ENCODE assay signal across 10 cellular contexts in the genomic region with DNA sequence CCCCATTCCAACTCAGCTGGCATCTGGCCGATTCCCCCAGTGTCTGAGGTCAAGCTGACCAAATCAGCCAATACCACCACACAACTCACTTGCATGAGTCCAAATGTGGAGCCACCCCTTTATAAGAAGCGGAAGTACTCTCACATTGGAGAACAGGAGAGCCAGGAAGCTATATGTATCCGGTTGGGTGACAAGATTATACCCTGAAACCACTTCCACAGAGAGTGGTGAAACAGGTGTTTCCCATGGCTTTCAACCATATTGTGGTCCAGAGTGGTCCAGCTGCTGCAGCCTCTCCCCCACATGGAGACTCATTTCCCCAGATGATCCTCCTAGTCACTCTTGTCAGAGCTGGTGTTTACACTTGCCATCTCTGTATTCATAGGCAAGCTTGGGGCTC. TPM values are rescaled to one million over a fixed set of nuclear protein-coding genes. Genes with fewer than 3 reads are reported as not detected.
DNase-seq lines count a peak whose midpoint lies in the region; ATAC-seq and TF ChIP-seq lines count a peak whose summit lies in the region.
"Had no signal": no experiment of that assay in that cellular context is flagged by ENCODE, and none has a peak within 500 bp of the region (broad histone marks: within the 10 kb centered on the region; RNA-seq: fewer than 3 reads in every experiment).

No MANE protein-coding gene starts in this region.

- peak overlapping the region; percentile 43 for H3K27ac Mint-ChIP-seq in activated naive CD8-positive, alpha-beta T cell treated with anti-CD3 and anti-CD28 coated beads, Interleukin-2, amount 10 ng/mL, durations not matched to agents 7 days and 5 days
- no peak overlapping the region for H3K27ac Mint-ChIP-seq in activated T-helper 2 cell treated with anti-CD3 and anti-CD28 coated beads, Interferon-gamma antibody, Interleukin-2, Interleukin-4, amounts not matched to agents 10 μg/mL and 5 μg/mL and 100 μg/mL, durations not matched to agents 14 hours and 24 hours and 36 hours
- H3K27ac Mint-ChIP-seq: activated CD4-positive, alpha-beta T cell treated with anti-CD3 and anti-CD28 coated beads for 36 hours had no signal

- peaks cover 15% of the 10 kb centered on the region for H3K27me3 Mint-ChIP-seq in activated naive CD8-positive, alpha-beta T cell treated with anti-CD3 and anti-CD28 coated beads, Interleukin-2, amount 10 ng/mL, durations not matched to agents 7 days and 5 days
- H3K27me3 Mint-ChIP-seq in activated T-helper 2 cell treated with anti-CD3 and anti-CD28 coated beads, Interferon-gamma antibody, Interleukin-2, Interleukin-4, amounts not matched to agents 10 μg/mL and 5 μg/mL and 100 μg/mL, durations not matched to agents 14 hours and 24 hours and 36 hours (ENCODE audit: low read depth) = peaks cover 6% of the 10 kb centered on the region

- peaks cover 0 to 6% (median 0%) of the 10 kb centered on the region in 7 donors for H3K27me3 ChIP-seq in heart right ventricle

- peak overlapping the region; percentile 60 for H3K4me3 Mint-ChIP-seq in activated naive CD8-positive, alpha-beta T cell treated with anti-CD3 and anti-CD28 coated beads, Interleukin-2, amount 10 ng/mL, durations not matched to agents 7 days and 5 days
- no peak overlapping the region for H3K4me3 Mint-ChIP-seq in activated T-helper 2 cell treated with anti-CD3 and anti-CD28 coated beads, Interferon-gamma antibody, Interleukin-2, Interleukin-4, amounts not matched to agents 10 μg/mL and 5 μg/mL and 100 μg/mL, durations not matched to agents 14 hours and 24 hours and 36 hours (ENCODE audit: low read depth)
- H3K4me3 Mint-ChIP-seq: activated CD4-positive, alpha-beta T cell treated with anti-CD3 and anti-CD28 coated beads for 36 hours had no signal

- H3K27ac ChIP-seq in heart right ventricle = no peak overlapping the region

- H3K9me3 Mint-ChIP-seq in activated naive CD8-positive, alpha-beta T cell treated with anti-CD3 and anti-CD28 coated beads, Interleukin-2, amount 10 ng/mL, durations not matched to agents 7 days and 5 days = peaks cover 24% of the 10 kb centered on the region
- H3K9me3 Mint-ChIP-seq in activated T-helper 2 cell treated with anti-CD3 and anti-CD28 coated beads, Interferon-gamma antibody, Interleukin-2, Interleukin-4, amounts not matched to agents 10 μg/mL and 5 μg/mL and 100 μg/mL, durations not matched to agents 14 hours and 24 hours and 36 hours = peaks cover 20% of the 10 kb centered on the region

- POLR2A ChIA-PET in activated naive CD8-positive, alpha-beta T cell treated with anti-CD3 and anti-CD28 coated beads, Interleukin-2, amount 10 ng/mL, durations not matched to agents 7 days and 5 days (lab: Charles Lee) = interaction anchor here (1.1 kb wide), 1 partner anchor 96 kb away, joined by 5 read pairs; the partner anchor contains the start of gene HSF2

- H3K4me1 ChIP-seq in heart right ventricle = peaks cover 0 to 4% (median 0%) of the 10 kb centered on the region in 9 donors

- 76 to 78% methylated on average over 3 of the region's 3 CpGs for WGBS in heart right ventricle, 2 donors

- H3K9me3 ChIP-seq in heart right ventricle = peaks cover 0 to 41% (median 5%) of the 10 kb centered on the region in 11 donors

- peaks cover 16% of the 10 kb centered on the region for H3K36me3 Mint-ChIP-seq in activated naive CD8-positive, alpha-beta T cell treated with anti-CD3 and anti-CD28 coated beads, Interleukin-2, amount 10 ng/mL, durations not matched to agents 7 days and 5 days
- peaks cover 3% of the 10 kb centered on the region for H3K36me3 Mint-ChIP-seq in activated T-helper 2 cell treated with anti-CD3 and anti-CD28 coated beads, Interferon-gamma antibody, Interleukin-2, Interleukin-4, amounts not matched to agents 10 μg/mL and 5 μg/mL and 100 μg/mL, durations not matched to agents 14 hours and 24 hours and 36 hours (ENCODE audit: low read depth)

- TF ChIP-seq CTCF in heart right ventricle (IDR thresholded peaks at IDR 0.05) = no peak

- H3K4me3 ChIP-seq in heart right ventricle = no peak overlapping the region

- H3K4me1 Mint-ChIP-seq in activated naive CD8-positive, alpha-beta T cell treated with anti-CD3 and anti-CD28 coated beads, Interleukin-2, amount 10 ng/mL, durations not matched to agents 7 days and 5 days = peaks cover 13% of the 10 kb centered on the region
- H3K4me1 Mint-ChIP-seq in activated T-helper 2 cell treated with anti-CD3 and anti-CD28 coated beads, Interferon-gamma antibody, Interleukin-2, Interleukin-4, amounts not matched to agents 10 μg/mL and 5 μg/mL and 100 μg/mL, durations not matched to agents 14 hours and 24 hours and 36 hours (ENCODE audit: low read depth) = peaks cover 5% of the 10 kb centered on the region

- intact Hi-C loops in activated T-helper 2 cell treated with anti-CD3 and anti-CD28 coated beads, Interferon-gamma antibody, Interleukin-2, Interleukin-4, amounts not matched to agents 10 μg/mL and 5 μg/mL and 100 μg/mL, durations not matched to agents 14 hours and 24 hours and 36 hours (cut with micrococcal nuclease) = no loop called here
- intact Hi-C loops in heart right ventricle (cut with DNase I) = loop anchor here in 3 of 10 donors (5.0 to 10.0 kb wide), 2 partner anchors 37 to 111 kb away; no protein-coding TSS in a partner anchor

- ATAC-seq in GM18868 (IDR thresholded peaks at IDR 0.05; ENCODE audit: unreplicated experiment) (peak; percentile 54), GM21529 (IDR thresholded peaks at IDR 0.05; ENCODE audit: unreplicated experiment) (peak; percentile 54), HG03280 (IDR thresholded peaks at IDR 0.05; ENCODE audit: unreplicated experiment) (peak; percentile 46), heart right ventricle (no peak)
- ATAC-seq in activated naive CD8-positive, alpha-beta T cell treated with anti-CD3 and anti-CD28 coated beads, Interleukin-2, amount 10 ng/mL, durations not matched to agents 7 days and 5 days (ENCODE audit: low read depth) = peak; percentile 76
- ATAC-seq: activated CD4-positive, alpha-beta T cell treated with anti-CD3 and anti-CD28 coated beads for 36 hours had no signal

- no peak for DNase-seq in activated naive CD8-positive, alpha-beta T cell treated with anti-CD3 and anti-CD28 coated beads, Interleukin-2, amount 10 ng/mL, durations not matched to agents 7 days and 5 days
- DNase-seq in Ammon's horn (ENCODE audit: low spot score) (no peak), heart right ventricle (no peak), NCI-H2081 treated with DMSO at 0.1 percent for 48 hours (lab: John Stamatoyannopoulos, UW) (no peak)
- DNase-seq in activated T-helper 2 cell treated with anti-CD3 and anti-CD28 coated beads, Interferon-gamma antibody, Interleukin-2, Interleukin-4, amounts not matched to agents 10 μg/mL and 5 μg/mL and 100 μg/mL, durations not matched to agents 14 hours and 24 hours and 36 hours (ENCODE audit: low spot score) = no peak
- DNase-seq: activated CD4-positive, alpha-beta T cell treated with anti-CD3 and anti-CD28 coated beads for 36 hours; amygdala had no signal

- no peaks in the 10 kb centered on the region for H3K36me3 ChIP-seq in heart right ventricle

RNA-seq across cellular contexts. Expression of gene SERINC1, which starts 24.0 kb away (rescaled TPM):
- total RNA-seq in activated naive CD8-positive, alpha-beta T cell treated with anti-CD3 and anti-CD28 coated beads, Interleukin-2, amount 10 ng/mL, durations not matched to agents 7 days and 5 days = 10 to 100 TPM; 80.7 to 83.5 TPM
- total RNA-seq in activated T-helper 2 cell treated with anti-CD3 and anti-CD28 coated beads, Interferon-gamma antibody, Interleukin-2, Interleukin-4, amounts not matched to agents 10 μg/mL and 5 μg/mL and 100 μg/mL, durations not matched to agents 14 hours and 24 hours and 36 hours = 44.0 and 46.4 TPM in 2 replicates
- total RNA-seq in heart right ventricle = 100 to 1,000 TPM; 156 to 206 (median 178) TPM
- polyA plus RNA-seq in heart right ventricle = 100 to 1,000 TPM in 1 of 2 donors, 10 to 100 TPM in 1; 44.8 to 103 TPM

Comparison
In these comparisons a context has a peak if more than half of its experiments do, and no peak if none do; other contexts are left out.
1. ATAC-seq: peak in GM18868 (single experiment), GM21529 (single experiment), HG03280 (single experiment) and activated naive CD8-positive, alpha-beta T cell treated with anti-CD3 and anti-CD28 coated beads, Interleukin-2, amount 10 ng/mL, durations not matched to agents 7 days and 5 days (single experiment); none in heart right ventricle (0 of 8).